Comparison of ENCODE assay signal across 22 cellular contexts in the genomic region with DNA sequence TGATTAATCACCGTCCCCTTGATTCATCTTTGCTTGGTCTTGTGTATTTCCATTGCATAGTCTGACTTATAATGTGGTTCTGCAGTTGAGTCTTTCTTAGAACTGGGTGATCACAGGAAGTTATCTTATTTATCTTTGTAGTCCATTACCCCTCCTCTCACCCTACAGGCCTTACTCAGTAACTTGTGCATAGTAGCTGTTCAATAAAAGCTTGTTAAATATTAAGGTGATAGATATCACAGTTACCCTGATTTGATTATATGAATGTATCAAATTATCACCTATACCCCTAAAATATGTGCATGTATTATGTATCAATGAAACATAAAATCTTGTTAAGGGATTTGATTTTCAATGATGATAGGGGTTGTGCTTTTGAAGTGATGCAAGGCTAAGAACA.
"Had no signal": no experiment of that assay in that cellular context is flagged by ENCODE, and none has a peak within 500 bp of the region (broad histone marks: within the 10 kb centered on the region; RNA-seq: fewer than 3 reads in every experiment).

No MANE protein-coding gene starts in this region.

- H3K9me3 ChIP-seq: body of pancreas, neutrophil, pancreas, testis, upper lobe of right lung had no signal

- FAIRE-seq: endometrium, TTC549 had no signal

- DNase-seq: activated CD4-positive, alpha-beta memory T cell treated with anti-CD3 and anti-CD28 coated beads for 36 hours; activated CD4-positive, alpha-beta T cell treated with anti-CD3 and anti-CD28 coated beads for 48 hours; activated gamma-delta T cell; activated naive CD4-positive, alpha-beta T cell treated with anti-CD3 and anti-CD28 coated beads, Interleukin-2, amount 50 U/mL, for 16 hours; activated naive CD8-positive, alpha-beta T cell treated with anti-CD3 and anti-CD28 coated beads, Interleukin-2, amount 50 U/mL, for 24 hours; anterior cingulate cortex; body of pancreas; foreskin fibroblast; immature natural killer cell; naive thymus-derived CD8-positive, alpha-beta T cell; pancreas; right cardiac atrium; stimulated activated CD8-positive, alpha-beta memory T cell treated with anti-CD3 and anti-CD28 coated beads, Interleukin-4, amount 100 ng/mL, for 48 hours; stimulated activated naive B cell treated with anti-CD40 and anti-IgM and Interleukin-4, amounts not matched to agents 10 μg/mL and 1 μg/mL and 100 μg/mL, for 72 hours; T-helper 1 cell; testis; upper lobe of right lung had no signal

- H3K27me3 Mint-ChIP-seq: activated naive CD8-positive, alpha-beta T cell treated with anti-CD3 and anti-CD28 coated beads, Interleukin-2, amount 50 U/mL, for 24 hours had no signal

- H3K4me3 ChIP-seq: body of pancreas, cardiac muscle cell, lung, pancreas, testis, upper lobe of right lung had no signal

- H3K36me3 ChIP-seq: cardiac muscle cell, neutrophil, pancreas, upper lobe of right lung had no signal

- H3K4me3 Mint-ChIP-seq: activated CD4-positive, alpha-beta memory T cell treated with anti-CD3 and anti-CD28 coated beads for 36 hours; activated naive CD8-positive, alpha-beta T cell treated with anti-CD3 and anti-CD28 coated beads, Interleukin-2, amount 50 U/mL, for 24 hours; immature natural killer cell; naive thymus-derived CD8-positive, alpha-beta T cell; stimulated activated naive B cell treated with anti-CD40 and anti-IgM and Interleukin-4, amounts not matched to agents 10 μg/mL and 1 μg/mL and 100 μg/mL, for 72 hours had no signal

- H3K27ac Mint-ChIP-seq: activated CD4-positive, alpha-beta memory T cell treated with anti-CD3 and anti-CD28 coated beads for 36 hours; activated naive CD8-positive, alpha-beta T cell treated with anti-CD3 and anti-CD28 coated beads, Interleukin-2, amount 50 U/mL, for 24 hours; immature natural killer cell; naive thymus-derived CD8-positive, alpha-beta T cell; stimulated activated naive B cell treated with anti-CD40 and anti-IgM and Interleukin-4, amounts not matched to agents 10 μg/mL and 1 μg/mL and 100 μg/mL, for 72 hours had no signal

- H3K4me1 ChIP-seq: pancreas, testis had no signal

- H3K27me3 ChIP-seq: body of pancreas, neutrophil, pancreas, testis, upper lobe of right lung had no signal

- H3K4me1 Mint-ChIP-seq: activated naive CD8-positive, alpha-beta T cell treated with anti-CD3 and anti-CD28 coated beads, Interleukin-2, amount 50 U/mL, for 24 hours; immature natural killer cell; naive thymus-derived CD8-positive, alpha-beta T cell; stimulated activated naive B cell treated with anti-CD40 and anti-IgM and Interleukin-4, amounts not matched to agents 10 μg/mL and 1 μg/mL and 100 μg/mL, for 72 hours had no signal

- H3K9me3 Mint-ChIP-seq: activated CD4-positive, alpha-beta memory T cell treated with anti-CD3 and anti-CD28 coated beads for 36 hours; activated naive CD8-positive, alpha-beta T cell treated with anti-CD3 and anti-CD28 coated beads, Interleukin-2, amount 50 U/mL, for 24 hours had no signal

- H3K36me3 Mint-ChIP-seq: activated CD4-positive, alpha-beta memory T cell treated with anti-CD3 and anti-CD28 coated beads for 36 hours; immature natural killer cell; naive thymus-derived CD8-positive, alpha-beta T cell; stimulated activated naive B cell treated with anti-CD40 and anti-IgM and Interleukin-4, amounts not matched to agents 10 μg/mL and 1 μg/mL and 100 μg/mL, for 72 hours had no signal

- H3K27ac ChIP-seq: cardiac muscle cell, neutrophil, testis, upper lobe of right lung had no signal
